1 cellular context compared by ENCODE assay signal in genomic region chr3:52536369-52537164, GRCh38.
TF ChIP-seq lines count a peak whose summit lies in the region.

A gene with protein sequence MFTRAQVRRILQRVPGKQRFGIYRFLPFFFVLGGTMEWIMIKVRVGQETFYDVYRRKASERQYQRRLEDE (plus strand): TSS chr3:52536605. CDS start chr3:52536756, 151 bp downstream.

TF ChIP-seq in K562, 482 proteins besides CTCF, POLR2A, EP300 and RAD21 (continued from another document and continues in another):
- TF ChIP-seq TBL1XR1 (IDR thresholded peaks at IDR 0.05; ENCODE audit: low read length in 2 of 2): no peak
- peak; percentile 61 for TF ChIP-seq HMGN3 (IDR thresholded peaks at IDR 0.05; ENCODE audit: borderline replicate concordance, extremely low read depth, insufficient read length, low read depth, low read length)
- TF ChIP-seq MYC (IDR thresholded peaks at IDR 0.05; ENCODE audit: low read depth, low read length): peak; percentile 79
- peak; percentile 28; the same call in 1 of the 2 replicates for TF ChIP-seq MYC (CRISPR knock-in tag; IDR thresholded peaks at IDR 0.05; ENCODE audit: borderline replicate concordance, low read depth)
- peak; percentile 37; the same call in 1 of the 2 replicates for TF ChIP-seq JUN (IDR thresholded peaks at IDR 0.05; ENCODE audit: borderline replicate concordance, low read depth, low read length)
- TF ChIP-seq JUN (CRISPR knock-in tag; IDR thresholded peaks at IDR 0.05; ENCODE audit: borderline replicate concordance): no peak
- TF ChIP-seq RNF2 (IDR thresholded peaks at IDR 0.05): 0 out of 2 replicates have a peak, but pooled peaks have one; percentile 15
- peak; percentile 83 for TF ChIP-seq POLR2H (tag; IDR thresholded peaks at IDR 0.05; ENCODE audit: low read depth)
- TF ChIP-seq, protein P1, sequence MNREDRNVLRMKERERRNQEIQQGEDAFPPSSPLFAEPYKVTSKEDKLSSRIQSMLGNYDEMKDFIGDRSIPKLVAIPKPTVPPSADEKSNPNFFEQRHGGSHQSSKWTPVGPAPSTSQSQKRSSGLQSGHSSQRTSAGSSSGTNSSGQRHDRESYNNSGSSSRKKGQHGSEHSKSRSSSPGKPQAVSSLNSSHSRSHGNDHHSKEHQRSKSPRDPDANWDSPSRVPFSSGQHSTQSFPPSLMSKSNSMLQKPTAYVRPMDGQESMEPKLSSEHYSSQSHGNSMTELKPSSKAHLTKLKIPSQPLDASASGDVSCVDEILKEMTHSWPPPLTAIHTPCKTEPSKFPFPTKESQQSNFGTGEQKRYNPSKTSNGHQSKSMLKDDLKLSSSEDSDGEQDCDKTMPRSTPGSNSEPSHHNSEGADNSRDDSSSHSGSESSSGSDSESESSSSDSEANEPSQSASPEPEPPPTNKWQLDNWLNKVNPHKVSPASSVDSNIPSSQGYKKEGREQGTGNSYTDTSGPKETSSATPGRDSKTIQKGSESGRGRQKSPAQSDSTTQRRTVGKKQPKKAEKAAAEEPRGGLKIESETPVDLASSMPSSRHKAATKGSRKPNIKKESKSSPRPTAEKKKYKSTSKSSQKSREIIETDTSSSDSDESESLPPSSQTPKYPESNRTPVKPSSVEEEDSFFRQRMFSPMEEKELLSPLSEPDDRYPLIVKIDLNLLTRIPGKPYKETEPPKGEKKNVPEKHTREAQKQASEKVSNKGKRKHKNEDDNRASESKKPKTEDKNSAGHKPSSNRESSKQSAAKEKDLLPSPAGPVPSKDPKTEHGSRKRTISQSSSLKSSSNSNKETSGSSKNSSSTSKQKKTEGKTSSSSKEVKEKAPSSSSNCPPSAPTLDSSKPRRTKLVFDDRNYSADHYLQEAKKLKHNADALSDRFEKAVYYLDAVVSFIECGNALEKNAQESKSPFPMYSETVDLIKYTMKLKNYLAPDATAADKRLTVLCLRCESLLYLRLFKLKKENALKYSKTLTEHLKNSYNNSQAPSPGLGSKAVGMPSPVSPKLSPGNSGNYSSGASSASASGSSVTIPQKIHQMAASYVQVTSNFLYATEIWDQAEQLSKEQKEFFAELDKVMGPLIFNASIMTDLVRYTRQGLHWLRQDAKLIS (CRISPR knock-in tag; IDR thresholded peaks at IDR 0.05): 0 out of 2 replicates have a peak, but pooled peaks have one; percentile 25
- 0 out of 2 replicates have a peak, but pooled peaks have one; percentile 12 for TF ChIP-seq CBFA2T2 (conservative IDR thresholded peaks at IDR 0.05)
- TF ChIP-seq, protein P2, sequence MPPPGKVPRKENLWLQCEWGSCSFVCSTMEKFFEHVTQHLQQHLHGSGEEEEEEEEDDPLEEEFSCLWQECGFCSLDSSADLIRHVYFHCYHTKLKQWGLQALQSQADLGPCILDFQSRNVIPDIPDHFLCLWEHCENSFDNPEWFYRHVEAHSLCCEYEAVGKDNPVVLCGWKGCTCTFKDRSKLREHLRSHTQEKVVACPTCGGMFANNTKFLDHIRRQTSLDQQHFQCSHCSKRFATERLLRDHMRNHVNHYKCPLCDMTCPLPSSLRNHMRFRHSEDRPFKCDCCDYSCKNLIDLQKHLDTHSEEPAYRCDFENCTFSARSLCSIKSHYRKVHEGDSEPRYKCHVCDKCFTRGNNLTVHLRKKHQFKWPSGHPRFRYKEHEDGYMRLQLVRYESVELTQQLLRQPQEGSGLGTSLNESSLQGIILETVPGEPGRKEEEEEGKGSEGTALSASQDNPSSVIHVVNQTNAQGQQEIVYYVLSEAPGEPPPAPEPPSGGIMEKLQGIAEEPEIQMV (tag; conservative IDR thresholded peaks at IDR 0.05; ENCODE audit: low read depth): peak; percentile 98
- TF ChIP-seq SAP30 (IDR thresholded peaks at IDR 0.05; ENCODE audit: borderline replicate concordance, insufficient read depth, low read depth, low read length, poor library complexity, severe bottlenecking): peak; percentile 73
- TF ChIP-seq LEF1 (IDR thresholded peaks at IDR 0.05): no peak
- TF ChIP-seq, protein P3, sequence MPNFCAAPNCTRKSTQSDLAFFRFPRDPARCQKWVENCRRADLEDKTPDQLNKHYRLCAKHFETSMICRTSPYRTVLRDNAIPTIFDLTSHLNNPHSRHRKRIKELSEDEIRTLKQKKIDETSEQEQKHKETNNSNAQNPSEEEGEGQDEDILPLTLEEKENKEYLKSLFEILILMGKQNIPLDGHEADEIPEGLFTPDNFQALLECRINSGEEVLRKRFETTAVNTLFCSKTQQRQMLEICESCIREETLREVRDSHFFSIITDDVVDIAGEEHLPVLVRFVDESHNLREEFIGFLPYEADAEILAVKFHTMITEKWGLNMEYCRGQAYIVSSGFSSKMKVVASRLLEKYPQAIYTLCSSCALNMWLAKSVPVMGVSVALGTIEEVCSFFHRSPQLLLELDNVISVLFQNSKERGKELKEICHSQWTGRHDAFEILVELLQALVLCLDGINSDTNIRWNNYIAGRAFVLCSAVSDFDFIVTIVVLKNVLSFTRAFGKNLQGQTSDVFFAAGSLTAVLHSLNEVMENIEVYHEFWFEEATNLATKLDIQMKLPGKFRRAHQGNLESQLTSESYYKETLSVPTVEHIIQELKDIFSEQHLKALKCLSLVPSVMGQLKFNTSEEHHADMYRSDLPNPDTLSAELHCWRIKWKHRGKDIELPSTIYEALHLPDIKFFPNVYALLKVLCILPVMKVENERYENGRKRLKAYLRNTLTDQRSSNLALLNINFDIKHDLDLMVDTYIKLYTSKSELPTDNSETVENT (CRISPR knock-in tag; IDR thresholded peaks at IDR 0.05): peak; percentile 50; the same call in 1 of the 2 replicates
- TF ChIP-seq POLR2AphosphoS5 (IDR thresholded peaks at IDR 0.05; ENCODE audit: control insufficient read depth, insufficient read depth, low read depth, low read length): peak; percentile 85
- TF ChIP-seq CCNT2 (IDR thresholded peaks at IDR 0.05; ENCODE audit: borderline replicate concordance, extremely low read depth, insufficient read length, low read depth, low read length): peak; percentile 63
- peak; percentile 66 for TF ChIP-seq ZFX (CRISPR knock-in tag; IDR thresholded peaks at IDR 0.05)
- no peak for TF ChIP-seq KLF1 (tag; IDR thresholded peaks at IDR 0.05)
- peak; percentile 75 for TF ChIP-seq ASH1L (IDR thresholded peaks at IDR 0.05; ENCODE audit: borderline replicate concordance, low read depth, partially characterized antibody)
- TF ChIP-seq ZNF197 (CRISPR knock-in tag; IDR thresholded peaks at IDR 0.05; ENCODE audit: low read depth): no peak
- TF ChIP-seq, protein P4, sequence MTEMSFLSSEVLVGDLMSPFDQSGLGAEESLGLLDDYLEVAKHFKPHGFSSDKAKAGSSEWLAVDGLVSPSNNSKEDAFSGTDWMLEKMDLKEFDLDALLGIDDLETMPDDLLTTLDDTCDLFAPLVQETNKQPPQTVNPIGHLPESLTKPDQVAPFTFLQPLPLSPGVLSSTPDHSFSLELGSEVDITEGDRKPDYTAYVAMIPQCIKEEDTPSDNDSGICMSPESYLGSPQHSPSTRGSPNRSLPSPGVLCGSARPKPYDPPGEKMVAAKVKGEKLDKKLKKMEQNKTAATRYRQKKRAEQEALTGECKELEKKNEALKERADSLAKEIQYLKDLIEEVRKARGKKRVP (CRISPR knock-in tag; IDR thresholded peaks at IDR 0.05): no peak
- peak; percentile 84 for TF ChIP-seq CHD2 (IDR thresholded peaks at IDR 0.05; ENCODE audit: low read depth, low read length)
- 0 out of 4 replicates have a peak, but pooled peaks of 1 of the 2 experiments have one; percentile 33 for TF ChIP-seq ZMIZ1 (IDR thresholded peaks at IDR 0.05; ENCODE audit: low read depth in 2 of 2, low read length in 2 of 2)
- no peak for TF ChIP-seq CEBPG (CRISPR knock-in tag; IDR thresholded peaks at IDR 0.05)
- TF ChIP-seq CEBPG (tag; conservative IDR thresholded peaks at IDR 0.05 in 1 of 2, IDR thresholded peaks at IDR 0.05 in 1 of 2): no peak
- TF ChIP-seq GABPA (tag; conservative IDR thresholded peaks at IDR 0.05; ENCODE audit: low read depth): peak; percentile 71
- no peak for TF ChIP-seq POLR3A (IDR thresholded peaks at IDR 0.05; ENCODE audit: borderline replicate concordance, extremely low read depth, insufficient read depth, insufficient read length)
- peak; percentile 29 to 74; a peak in 3 of 4 replicates for TF ChIP-seq SIN3A (IDR thresholded peaks at IDR 0.05; ENCODE audit: borderline replicate concordance in 2 of 2, control insufficient read depth in 1 of 2, low read depth in 2 of 2, low read length in 2 of 2)
- peak; percentile 88 for TF ChIP-seq FOS (IDR thresholded peaks at IDR 0.05; ENCODE audit: extremely low read depth, insufficient read length)
- peak in 1 of 2 experiments; percentile 73; a peak in 1 of 4 replicates for TF ChIP-seq SRF (CRISPR knock-in tag; IDR thresholded peaks at IDR 0.05)
- TF ChIP-seq POLR2G (IDR thresholded peaks at IDR 0.05; ENCODE audit: low read depth, low read length): peak; percentile 100
- TF ChIP-seq MEF2D (tag; conservative IDR thresholded peaks at IDR 0.05; ENCODE audit: low read depth): no peak
- TF ChIP-seq RBBP5 (IDR thresholded peaks at IDR 0.05; ENCODE audit: borderline replicate concordance, insufficient read depth, low read length, poor library complexity, severe bottlenecking): peak; percentile 47
- no peak for TF ChIP-seq COPS2 (conservative IDR thresholded peaks at IDR 0.05)
- TF ChIP-seq SMAD2 (IDR thresholded peaks at IDR 0.05; ENCODE audit: low read depth, low read length): no peak
- TF ChIP-seq ESRRA (IDR thresholded peaks at IDR 0.05; ENCODE audit: borderline replicate concordance, low read depth): 0 out of 2 replicates have a peak, but pooled peaks have one; percentile 17
- TF ChIP-seq NFIC (IDR thresholded peaks at IDR 0.05): peak; percentile 38; the same call in 1 of the 2 replicates
- peak; percentile 92 for TF ChIP-seq TBP (optimal IDR thresholded peaks at IDR 0.05; ENCODE audit: low read depth, low read length)
- no peak for TF ChIP-seq ZNF12 (CRISPR knock-in tag; IDR thresholded peaks at IDR 0.05)
- no peak for TF ChIP-seq GTF2E2 (tag; IDR thresholded peaks at IDR 0.05)
- no peak for TF ChIP-seq EWSR1 (IDR thresholded peaks at IDR 0.05; ENCODE audit: borderline replicate concordance, low read depth, partially characterized antibody)
- no peak for TF ChIP-seq PURB (CRISPR knock-in tag; IDR thresholded peaks at IDR 0.05; ENCODE audit: low read depth)
- TF ChIP-seq EP400 (IDR thresholded peaks at IDR 0.05): peak; percentile 79
- peak; percentile 82 for TF ChIP-seq SP1 (CRISPR knock-in tag; IDR thresholded peaks at IDR 0.05)
- no peak for TF ChIP-seq ETV6 (IDR thresholded peaks at IDR 0.05; ENCODE audit: borderline replicate concordance in 1 of 2, low read depth in 2 of 2, low read length in 1 of 2)
- TF ChIP-seq ETV6 (CRISPR knock-in tag; IDR thresholded peaks at IDR 0.05; ENCODE audit: borderline replicate concordance): no peak
- 0 out of 2 replicates have a peak, but pooled peaks have one; percentile 44 for TF ChIP-seq OTX1 (CRISPR knock-in tag; IDR thresholded peaks at IDR 0.05)
- TF ChIP-seq DPF2 (IDR thresholded peaks at IDR 0.05): no peak
